In the genomic region with DNA sequence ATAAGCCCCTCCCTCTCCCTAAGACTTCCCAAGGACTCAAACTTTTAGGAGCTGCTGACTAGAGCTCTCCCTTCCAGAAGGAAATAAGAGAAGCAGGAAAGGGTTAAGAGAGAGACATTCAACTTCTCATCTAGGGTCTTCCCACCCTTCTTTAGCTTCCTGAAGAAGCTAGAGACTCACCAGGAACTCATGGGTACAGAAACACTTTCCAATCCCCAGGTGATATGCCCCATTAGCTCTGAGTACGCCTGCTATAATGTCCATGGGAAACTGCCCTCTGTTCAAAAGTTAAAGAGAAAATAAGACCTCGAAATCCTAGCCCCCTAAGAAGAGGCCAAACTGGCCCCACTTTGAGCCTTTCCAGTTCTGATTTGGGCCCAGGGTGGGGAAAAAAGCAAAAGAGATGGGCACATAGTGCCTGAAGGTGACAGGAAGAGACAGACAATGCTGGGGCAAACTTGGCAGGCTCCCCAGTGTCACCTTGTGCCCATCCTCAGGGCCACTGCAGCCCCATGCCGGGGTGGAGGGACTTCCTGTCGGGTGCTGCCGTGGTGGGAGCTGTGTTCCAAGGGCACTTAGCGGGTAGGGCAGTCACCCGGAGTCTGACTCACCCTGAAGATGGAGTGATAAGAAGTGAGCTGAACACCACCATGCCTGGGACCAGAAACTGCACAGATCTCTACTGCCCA, we compare ENCODE assay signal across 1 cellular context.
TF ChIP-seq lines count a peak whose summit lies in the region.

No MANE protein-coding gene starts in this region.

TF ChIP-seq in SK-N-SH, 30 proteins besides CTCF, POLR2A, EP300 and RAD21 (continued from another document):
- TF ChIP-seq, protein P1, sequence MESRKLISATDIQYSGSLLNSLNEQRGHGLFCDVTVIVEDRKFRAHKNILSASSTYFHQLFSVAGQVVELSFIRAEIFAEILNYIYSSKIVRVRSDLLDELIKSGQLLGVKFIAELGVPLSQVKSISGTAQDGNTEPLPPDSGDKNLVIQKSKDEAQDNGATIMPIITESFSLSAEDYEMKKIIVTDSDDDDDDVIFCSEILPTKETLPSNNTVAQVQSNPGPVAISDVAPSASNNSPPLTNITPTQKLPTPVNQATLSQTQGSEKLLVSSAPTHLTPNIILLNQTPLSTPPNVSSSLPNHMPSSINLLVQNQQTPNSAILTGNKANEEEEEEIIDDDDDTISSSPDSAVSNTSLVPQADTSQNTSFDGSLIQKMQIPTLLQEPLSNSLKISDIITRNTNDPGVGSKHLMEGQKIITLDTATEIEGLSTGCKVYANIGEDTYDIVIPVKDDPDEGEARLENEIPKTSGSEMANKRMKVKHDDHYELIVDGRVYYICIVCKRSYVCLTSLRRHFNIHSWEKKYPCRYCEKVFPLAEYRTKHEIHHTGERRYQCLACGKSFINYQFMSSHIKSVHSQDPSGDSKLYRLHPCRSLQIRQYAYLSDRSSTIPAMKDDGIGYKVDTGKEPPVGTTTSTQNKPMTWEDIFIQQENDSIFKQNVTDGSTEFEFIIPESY (IDR thresholded peaks at IDR 0.05; ENCODE audit: borderline replicate concordance, low read depth): no peak
- TF ChIP-seq RFX5 (IDR thresholded peaks at IDR 0.05; ENCODE audit: low read length) (no peak), RCOR1 (IDR thresholded peaks at IDR 0.05; ENCODE audit: low read length) (peak; percentile 41; the same call in 1 of the 2 replicates)
- TF ChIP-seq, protein P2, sequence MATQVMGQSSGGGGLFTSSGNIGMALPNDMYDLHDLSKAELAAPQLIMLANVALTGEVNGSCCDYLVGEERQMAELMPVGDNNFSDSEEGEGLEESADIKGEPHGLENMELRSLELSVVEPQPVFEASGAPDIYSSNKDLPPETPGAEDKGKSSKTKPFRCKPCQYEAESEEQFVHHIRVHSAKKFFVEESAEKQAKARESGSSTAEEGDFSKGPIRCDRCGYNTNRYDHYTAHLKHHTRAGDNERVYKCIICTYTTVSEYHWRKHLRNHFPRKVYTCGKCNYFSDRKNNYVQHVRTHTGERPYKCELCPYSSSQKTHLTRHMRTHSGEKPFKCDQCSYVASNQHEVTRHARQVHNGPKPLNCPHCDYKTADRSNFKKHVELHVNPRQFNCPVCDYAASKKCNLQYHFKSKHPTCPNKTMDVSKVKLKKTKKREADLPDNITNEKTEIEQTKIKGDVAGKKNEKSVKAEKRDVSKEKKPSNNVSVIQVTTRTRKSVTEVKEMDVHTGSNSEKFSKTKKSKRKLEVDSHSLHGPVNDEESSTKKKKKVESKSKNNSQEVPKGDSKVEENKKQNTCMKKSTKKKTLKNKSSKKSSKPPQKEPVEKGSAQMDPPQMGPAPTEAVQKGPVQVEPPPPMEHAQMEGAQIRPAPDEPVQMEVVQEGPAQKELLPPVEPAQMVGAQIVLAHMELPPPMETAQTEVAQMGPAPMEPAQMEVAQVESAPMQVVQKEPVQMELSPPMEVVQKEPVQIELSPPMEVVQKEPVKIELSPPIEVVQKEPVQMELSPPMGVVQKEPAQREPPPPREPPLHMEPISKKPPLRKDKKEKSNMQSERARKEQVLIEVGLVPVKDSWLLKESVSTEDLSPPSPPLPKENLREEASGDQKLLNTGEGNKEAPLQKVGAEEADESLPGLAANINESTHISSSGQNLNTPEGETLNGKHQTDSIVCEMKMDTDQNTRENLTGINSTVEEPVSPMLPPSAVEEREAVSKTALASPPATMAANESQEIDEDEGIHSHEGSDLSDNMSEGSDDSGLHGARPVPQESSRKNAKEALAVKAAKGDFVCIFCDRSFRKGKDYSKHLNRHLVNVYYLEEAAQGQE (IDR thresholded peaks at IDR 0.05; ENCODE audit: low read depth, low read length): no peak
